Comparison of ENCODE assay signal across 8 cellular contexts in the genomic region with DNA sequence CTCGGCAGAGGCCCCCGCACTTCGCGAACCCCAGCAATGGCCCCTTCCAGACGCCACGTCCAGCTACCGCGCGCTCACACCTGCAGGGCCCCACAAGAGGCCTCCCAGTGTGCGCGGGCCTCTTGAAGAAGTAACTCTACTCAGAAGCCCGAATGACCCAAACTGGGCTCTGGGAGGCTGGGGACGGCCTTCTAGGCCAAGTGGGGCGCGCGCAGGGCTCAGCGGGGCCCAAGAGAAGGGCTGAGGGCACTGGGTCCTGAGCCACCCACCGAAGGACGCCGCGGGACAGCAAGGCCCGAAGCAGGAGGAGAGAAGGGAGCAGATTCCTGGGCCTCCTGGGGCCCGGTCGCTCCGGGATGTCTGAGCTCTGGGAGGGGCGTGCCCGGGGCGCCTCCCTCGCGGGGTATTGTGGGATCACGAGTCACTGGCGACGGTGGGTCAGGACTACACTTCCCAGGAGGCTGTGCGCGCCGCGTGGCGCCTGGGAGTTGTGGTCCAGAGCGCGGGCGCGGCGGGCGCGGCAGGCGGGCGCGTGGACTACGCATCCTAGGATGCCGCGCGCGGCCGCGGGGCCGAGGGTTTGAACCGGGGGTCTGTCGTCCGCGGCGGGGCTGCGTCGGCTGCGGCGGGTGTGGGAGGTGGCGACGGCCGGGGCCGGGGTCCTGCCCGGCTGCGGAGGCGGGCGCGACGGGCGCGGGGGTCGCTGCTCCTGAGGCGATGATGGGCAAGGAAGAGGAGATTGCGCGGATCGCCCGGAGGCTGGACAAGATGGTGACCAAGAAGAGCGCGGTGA. TPM values are rescaled to one million over a fixed set of nuclear protein-coding genes. Genes with fewer than 3 reads are reported as not detected.
DNase-seq lines count a peak whose midpoint lies in the region; ATAC-seq lines count a peak whose summit lies in the region.

A gene (plus strand): TSS at position 603 of the 793 bp plus-strand sequence. CDS start 115 bp downstream, at position 718.

- ATAC-seq in GM19035 (IDR thresholded peaks at IDR 0.05; ENCODE audit: unreplicated experiment) (peak; percentile 86), HG03378 (IDR thresholded peaks at IDR 0.05; ENCODE audit: unreplicated experiment) (peak; percentile 67)

- DNase-seq in AG08395 (ENCODE audit: low spot score), result peak; percentile 98
- DNase-seq in NCI-H460 (ENCODE audit: extremely low read depth, low read depth), result peak; percentile 92
- DNase-seq in activated CD4-positive, alpha-beta T cell treated with anti-CD3 and anti-CD28 coated beads for 24 hours (ENCODE audit: low read depth in 2 of 2), result peak; percentile 91 to 94
- peak; percentile 97 for DNase-seq in cerebellum (ENCODE audit: low spot score)
- DNase-seq in kidney glomerular epithelial cell (lab: John Stamatoyannopoulos, UW), result peak; percentile 92
- peak; percentile 87 to 95 for DNase-seq in stimulated activated CD4-positive, alpha-beta T cell treated with anti-CD3 and anti-CD28 coated beads, Interleukin-15, amount 100 ng/mL, for 48 hours (ENCODE audit: low read depth in 2 of 2)

RNA-seq across cellular contexts. Expression of the gene that starts here (rescaled TPM):
- 25.2 and 31.0 TPM in 2 replicates for total RNA-seq in NCI-H460 (2014; rRNA removed; shearing (Covaris generic))
- 69.9 and 81.4 TPM in 2 replicates for polyA plus RNA-seq in NCI-H460 (2014; cell fraction: nucleus; rRNA removed)
- total RNA-seq in cerebellum, result 26.5 TPM

Comparison
In these comparisons a context has a peak if more than half of its experiments do, and no peak if none do; other contexts are left out.
1. Peak in every context shown above with its lines: DNase-seq and ATAC-seq.